8 cellular contexts compared by ENCODE assay signal in the genomic region with DNA sequence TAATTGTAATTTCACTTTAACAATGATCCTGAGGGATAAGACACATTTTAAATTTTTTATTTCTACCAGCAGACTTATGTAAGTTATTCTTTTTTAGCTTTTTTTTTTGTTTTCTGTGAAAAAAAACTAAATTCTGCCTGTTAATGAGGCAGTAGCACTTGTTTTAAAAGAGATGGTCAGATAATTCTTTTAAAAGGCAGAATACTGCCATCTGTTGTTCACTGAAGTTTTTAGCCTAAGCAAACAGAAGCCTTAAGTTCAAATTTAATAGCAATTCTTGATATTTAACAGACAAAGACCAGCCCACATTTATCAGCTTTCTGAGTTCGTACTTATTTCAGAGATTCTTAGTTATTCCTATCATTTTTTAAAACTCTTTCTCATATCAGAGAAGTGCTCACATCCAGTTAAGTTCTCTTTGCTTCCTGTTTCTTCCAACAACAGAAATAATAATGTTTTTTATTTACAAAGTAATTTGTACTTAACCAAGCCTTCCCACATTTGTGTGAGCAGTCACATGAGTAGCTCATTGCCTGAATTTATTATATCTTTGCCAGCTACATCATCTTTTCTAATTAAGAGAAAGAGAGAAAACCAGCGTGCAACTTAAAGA.
DNase-seq lines count a peak whose midpoint lies in the region; ATAC-seq and TF ChIP-seq lines count a peak whose summit lies in the region.

No MANE protein-coding gene starts in this region.

- in situ Hi-C loops in gastrocnemius medialis (cut with MboI; ENCODE audit: low sequenced_read_pairs in 4 of 4), result loop anchor here in 1 of 4 donors (25.0 kb wide), 1 partner anchor 689 kb away; no protein-coding TSS in a partner anchor

- H3K4me1 ChIP-seq in gastrocnemius medialis, result no peaks in the 10 kb centered on the region

- DNase-seq in A172 (ENCODE audit: low spot score), result peak; percentile 18
- DNase-seq in HT-29 (ENCODE audit: low spot score), result peak; percentile 28
- peak; percentile 48 for DNase-seq in SK-N-DZ (ENCODE audit: low spot score)
- DNase-seq in glomerular visceral epithelial cell (ENCODE audit: extremely low spot score), result peak; percentile 6
- DNase-seq in gastrocnemius medialis, result no peak
- no peak for DNase-seq in CD4-positive, alpha-beta T cell
- no peak for DNase-seq in mucosa of gallbladder (ENCODE audit: low spot score)
- DNase-seq in DMS79 (lab: John Stamatoyannopoulos, UW), result no peak

- no peak for TF ChIP-seq POLR2A in gastrocnemius medialis (IDR thresholded peaks at IDR 0.05)

- CTCF ChIA-PET in CD4-positive, alpha-beta T cell (lab: Charles Lee), result no interaction called here

- intact Hi-C loops in gastrocnemius medialis (cut with DNase I; ENCODE audit: low total_unique reads), result loop anchor here (5.0 kb wide), 3 partner anchors 134 to 859 kb away; no protein-coding TSS in a partner anchor
- intact Hi-C loops in CD4-positive, alpha-beta T cell (cut with DNase I, micrococcal nuclease), result no loop called here

- peak overlapping the region in 3 of 4 donors; percentile 27 to 48 (median 36) for H3K27ac ChIP-seq in gastrocnemius medialis
- H3K27ac ChIP-seq in CD4-positive, alpha-beta T cell (ENCODE audit: low read depth, low read length), result no peak overlapping the region

- H3K9me3 ChIP-seq in gastrocnemius medialis, result no peaks in the 10 kb centered on the region
- H3K9me3 ChIP-seq in CD4-positive, alpha-beta T cell (ENCODE audit: control insufficient read depth, low read length), result no peaks in the 10 kb centered on the region

- H3K4me3 Mint-ChIP-seq in CD4-positive, alpha-beta T cell, result no peak overlapping the region

- H3K36me3 Mint-ChIP-seq in CD4-positive, alpha-beta T cell (ENCODE audit: low read depth), result no peaks in the 10 kb centered on the region

- ATAC-seq in gastrocnemius medialis, result no peak
- no peak for ATAC-seq in CD4-positive, alpha-beta T cell (ENCODE audit: poor library complexity)

- no peak overlapping the region for H3K4me3 ChIP-seq in gastrocnemius medialis

- TF ChIP-seq CTCF in gastrocnemius medialis (IDR thresholded peaks at IDR 0.05 in 4 of 5, conservative IDR thresholded peaks at IDR 0.05 in 1 of 5), result peak in 2 of 5 experiments; percentile 42 to 44
- no peak for TF ChIP-seq CTCF in CD4-positive, alpha-beta T cell (IDR thresholded peaks at IDR 0.05)

- H3K36me3 ChIP-seq in gastrocnemius medialis, result no peaks in the 10 kb centered on the region

- H3K27me3 ChIP-seq in gastrocnemius medialis, result no peaks in the 10 kb centered on the region
- no peaks in the 10 kb centered on the region for H3K27me3 ChIP-seq in CD4-positive, alpha-beta T cell (ENCODE audit: control insufficient read depth, insufficient read depth, low read length)

- H3K27me3 Mint-ChIP-seq in CD4-positive, alpha-beta T cell, result no peaks in the 10 kb centered on the region

- POLR2A ChIA-PET in CD4-positive, alpha-beta T cell (lab: Charles Lee), result no interaction called here

- no peaks in the 10 kb centered on the region for H3K9me3 Mint-ChIP-seq in CD4-positive, alpha-beta T cell

- no peaks in the 10 kb centered on the region for H3K4me1 Mint-ChIP-seq in CD4-positive, alpha-beta T cell (ENCODE audit: low read depth)

- no peak overlapping the region for H3K27ac Mint-ChIP-seq in CD4-positive, alpha-beta T cell

Comparison
In these comparisons a context has a peak if more than half of its experiments do, and no peak if none do; other contexts are left out.
1. DNase-seq: peak in A172 (single experiment), HT-29 (single experiment), SK-N-DZ (single experiment) and glomerular visceral epithelial cell (single experiment); none in gastrocnemius medialis (0 of 2), CD4-positive, alpha-beta T cell (0 of 10), mucosa of gallbladder (single experiment) and DMS79 (single experiment).